ENCODE assay signal across 1 cellular context in genomic region chr11:83007477-83007876, GRCh38.
TF ChIP-seq lines count a peak whose summit lies in the region.

No MANE protein-coding gene starts in this region.

TF ChIP-seq in GM12878, 131 proteins besides CTCF, POLR2A, EP300 and RAD21 (continued from another document):
- no peak for TF ChIP-seq ZBTB40 (IDR thresholded peaks at IDR 0.05; ENCODE audit: borderline replicate concordance)
- no peak for TF ChIP-seq ATF3 (IDR thresholded peaks at IDR 0.05; ENCODE audit: borderline replicate concordance, extremely low read depth, low read depth, low read length)
- TF ChIP-seq FOS (IDR thresholded peaks at IDR 0.05; ENCODE audit: borderline replicate concordance, extremely low read depth, insufficient read length), result no peak
- no peak for TF ChIP-seq RB1 (IDR thresholded peaks at IDR 0.05; ENCODE audit: borderline replicate concordance)
- TF ChIP-seq NRF1 (conservative IDR thresholded peaks at IDR 0.05; ENCODE audit: low read depth, low read length), result no peak
- no peak for TF ChIP-seq ZNF622 (IDR thresholded peaks at IDR 0.05)
- TF ChIP-seq IRF5 (IDR thresholded peaks at IDR 0.05; ENCODE audit: borderline replicate concordance), result no peak
- TF ChIP-seq USF1 (IDR thresholded peaks at IDR 0.05; ENCODE audit: borderline replicate concordance, extremely low read length, insufficient read depth, low read depth, low read length), result no peak
